8 cellular contexts compared by ENCODE assay signal in the genomic region with DNA sequence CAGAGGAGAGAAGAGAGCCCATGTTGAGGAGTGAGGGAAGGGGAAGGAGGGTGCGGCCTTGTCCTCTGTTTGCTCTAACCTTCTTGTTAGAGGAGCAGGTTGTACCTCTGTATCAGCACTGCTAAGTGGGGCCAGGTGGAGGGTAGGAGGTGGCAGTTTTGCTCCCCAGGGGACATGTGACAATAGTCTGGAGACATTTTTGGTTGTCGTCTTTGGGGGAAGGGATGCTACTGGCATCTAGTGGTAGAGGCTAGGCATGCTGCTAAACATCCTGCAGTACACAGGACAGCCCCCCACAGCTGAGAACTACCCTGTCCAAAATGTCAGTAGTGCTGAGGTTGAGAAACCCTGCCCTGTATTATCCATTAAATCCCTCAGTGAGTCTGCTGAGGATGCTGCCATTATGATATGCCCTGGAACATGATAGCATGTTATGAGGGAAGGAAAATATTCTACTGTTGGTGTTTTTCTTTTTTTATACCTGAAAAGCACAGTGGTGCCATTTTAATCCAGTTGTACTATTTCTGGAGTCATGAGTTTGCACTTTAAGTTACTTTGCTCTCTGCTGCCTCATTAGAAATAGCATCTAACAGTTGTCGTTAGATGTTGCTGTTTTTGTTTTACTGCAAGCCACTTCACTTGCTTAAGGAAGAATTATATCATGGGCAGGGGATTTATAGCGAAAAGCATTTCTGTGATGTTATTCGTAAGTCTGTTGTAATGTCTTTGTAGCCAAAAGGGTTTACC.
DNase-seq lines count a peak whose midpoint lies in the region; ATAC-seq and TF ChIP-seq lines count a peak whose summit lies in the region.

No MANE protein-coding gene starts in this region.

- peaks cover 33% of the 10 kb centered on the region for H3K36me3 Mint-ChIP-seq in CD8-positive, alpha-beta T cell

- H3K4me3 Mint-ChIP-seq in CD8-positive, alpha-beta T cell = no peak overlapping the region

- DNase-seq in CD8-positive, alpha-beta T cell = peak in 3 of 7 experiments; percentile 6 to 50 (median 13)
- peak; percentile 84 for DNase-seq in SK-MEL-5 (ENCODE audit: low read depth, low spot score)
- peak; percentile 22 to 25 for DNase-seq in erythroblast (lab: John Stamatoyannopoulos, UW)
- peak; percentile 46 for DNase-seq in pons (ENCODE audit: low spot score)
- no peak for DNase-seq in esophagus squamous epithelium (lab: John Stamatoyannopoulos, UW)
- no peak for DNase-seq in testis

- no peaks in the 10 kb centered on the region for H3K36me3 ChIP-seq in CD8-positive, alpha-beta T cell (ENCODE audit: insufficient read depth, low read length)
- H3K36me3 ChIP-seq in esophagus squamous epithelium = peaks cover 0 to 7% (median 0%) of the 10 kb centered on the region in 3 donors
- H3K36me3 ChIP-seq in testis (ENCODE audit: low read depth, missing control alignments) = no peaks in the 10 kb centered on the region

- ATAC-seq in CD8-positive, alpha-beta T cell = peak; percentile 94
- ATAC-seq in GM19043 (IDR thresholded peaks at IDR 0.05; ENCODE audit: low read depth, unreplicated experiment) (peak; percentile 39), HG03108 (IDR thresholded peaks at IDR 0.05; ENCODE audit: unreplicated experiment) (peak; percentile 34)

- no peaks in the 10 kb centered on the region for H3K9me3 ChIP-seq in CD8-positive, alpha-beta T cell (ENCODE audit: low read length)
- H3K9me3 ChIP-seq in esophagus squamous epithelium (no peaks in the 10 kb centered on the region), testis (no peaks in the 10 kb centered on the region)

- H3K9me3 Mint-ChIP-seq in CD8-positive, alpha-beta T cell = no peaks in the 10 kb centered on the region

- in situ Hi-C loops in SK-MEL-5 (cut with HindIII; ENCODE audit: low pct_unique_long_range_greater_than_20kb, low sequenced_read_pairs) = no loop called here

- intact Hi-C loops in CD8-positive, alpha-beta T cell (cut with DNase I, micrococcal nuclease) = loop anchor here (2.0 to 10.0 kb wide), 4 partner anchors 100 to 268 kb away; a partner anchor contains a TSS
- intact Hi-C loops in esophagus squamous epithelium (cut with DNase I) = no loop called here
- intact Hi-C loops in testis (cut with DNase I; ENCODE audit: low total_unique reads) = no loop called here

- CTCF ChIA-PET in CD8-positive, alpha-beta T cell (lab: Charles Lee) = interaction anchor here (1.0 kb wide), 1 partner anchor 123 kb away, joined by 3 read pairs; no protein-coding TSS in a partner anchor

- H3K27ac ChIP-seq in CD8-positive, alpha-beta T cell (ENCODE audit: low read depth, low read length) = no peak overlapping the region
- no peak overlapping the region for H3K27ac ChIP-seq in esophagus squamous epithelium
- H3K27ac ChIP-seq in testis = no peak overlapping the region

- no peaks in the 10 kb centered on the region for H3K4me1 Mint-ChIP-seq in CD8-positive, alpha-beta T cell (ENCODE audit: low read depth)

- TF ChIP-seq POLR2A in erythroblast (IDR thresholded peaks at IDR 0.05; ENCODE audit: low read length) (no peak), esophagus squamous epithelium (IDR thresholded peaks at IDR 0.05) (no peak), testis (IDR thresholded peaks at IDR 0.05) (no peak)

- H3K4me1 ChIP-seq in CD8-positive, alpha-beta T cell (ENCODE audit: insufficient read depth, low read length) = no peaks in the 10 kb centered on the region
- H3K4me1 ChIP-seq in esophagus squamous epithelium (peaks cover 0 to 27% (median 0%) of the 10 kb centered on the region in 3 donors), testis (no peaks in the 10 kb centered on the region)

- no peak overlapping the region for H3K4me3 ChIP-seq in CD8-positive, alpha-beta T cell (ENCODE audit: low read depth, low read length)
- H3K4me3 ChIP-seq in esophagus squamous epithelium = no peak overlapping the region
- H3K4me3 ChIP-seq in testis = no peak overlapping the region

- H3K27me3 Mint-ChIP-seq in CD8-positive, alpha-beta T cell (ENCODE audit: low read depth) = no peaks in the 10 kb centered on the region

- TF ChIP-seq CTCF in CD8-positive, alpha-beta T cell (IDR thresholded peaks at IDR 0.05) = peak; percentile 42
- peak in 1 of 6 experiments; percentile 8 for TF ChIP-seq CTCF in esophagus squamous epithelium (IDR thresholded peaks at IDR 0.05)
- TF ChIP-seq CTCF in testis (IDR thresholded peaks at IDR 0.05) = peak in 1 of 3 experiments; percentile 10

- POLR2A ChIA-PET in CD8-positive, alpha-beta T cell (lab: Charles Lee) = no interaction called here

- no peaks in the 10 kb centered on the region for H3K27me3 ChIP-seq in CD8-positive, alpha-beta T cell (ENCODE audit: insufficient read depth, low read length)
- no peaks in the 10 kb centered on the region for H3K27me3 ChIP-seq in esophagus squamous epithelium
- H3K27me3 ChIP-seq in testis = no peaks in the 10 kb centered on the region

- H3K27ac Mint-ChIP-seq in CD8-positive, alpha-beta T cell = no peak overlapping the region

- WGBS in esophagus squamous epithelium, 2 donors = 86 to 92% methylated on average over 5 of the region's 5 CpGs
- 80 to 86% methylated on average over 5 of the region's 5 CpGs for WGBS in testis, 2 donors

Comparison
In these comparisons a context has a peak if more than half of its experiments do, and no peak if none do; other contexts are left out.
1. ATAC-seq: peak in every context shown above with its lines; median percentile 94 in CD8-positive, alpha-beta T cell; 39 in GM19043; 34 in HG03108.
2. DNase-seq: peak in SK-MEL-5 (single experiment), erythroblast (2 of 2) and pons (single experiment); none in esophagus squamous epithelium (single experiment) and testis (single experiment).
3. intact Hi-C loops: an anchor here in CD8-positive, alpha-beta T cell (2.0 to 10.0 kb wide); none called in esophagus squamous epithelium and testis.